In the genomic region with DNA sequence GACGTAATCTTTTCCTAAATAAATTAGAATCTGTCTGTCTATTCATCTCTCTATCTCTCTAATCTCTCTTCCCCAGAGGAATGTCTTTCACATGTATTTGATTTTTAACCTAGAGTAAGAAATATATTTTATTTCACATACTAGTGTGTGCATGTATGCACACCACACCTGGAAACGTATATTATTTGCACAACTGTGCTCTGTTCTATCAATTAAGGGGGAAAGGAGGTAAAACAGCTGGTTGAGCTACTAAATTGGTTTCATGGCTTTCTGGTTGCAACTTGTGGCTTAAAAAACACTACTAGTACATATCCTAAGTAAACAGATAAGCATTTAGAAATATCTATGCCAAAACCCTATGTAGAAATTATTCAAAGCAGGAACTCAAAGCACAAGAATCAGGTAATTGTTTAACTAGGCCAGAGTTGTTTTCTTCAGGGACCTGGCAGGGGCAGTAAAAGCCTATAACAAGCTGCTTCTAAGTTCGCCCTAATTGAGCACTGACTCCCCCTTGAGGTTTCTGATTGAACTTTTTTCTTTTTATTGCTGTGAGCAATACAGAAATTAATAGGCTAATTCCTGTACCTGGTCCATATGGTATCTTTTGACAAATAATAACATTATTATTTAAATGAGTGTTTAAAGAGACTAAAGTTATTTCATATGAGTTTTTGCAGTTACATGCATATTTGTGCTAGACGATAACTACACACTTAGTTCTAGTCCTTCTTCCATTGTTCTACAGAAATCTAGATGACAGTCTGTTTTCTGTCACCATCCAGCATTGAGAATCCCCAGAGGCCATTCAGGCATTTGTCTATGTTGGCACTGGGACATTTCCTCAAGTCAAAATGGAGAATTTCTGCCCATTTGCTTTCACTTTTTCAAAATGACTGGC, we compare ENCODE assay signal across 8 cellular contexts.
DNase-seq lines count a peak whose midpoint lies in the region; ATAC-seq, FAIRE-seq and TF ChIP-seq lines count a peak whose summit lies in the region.

No MANE protein-coding gene starts in this region.

- no peak overlapping the region for H3K4me3 Mint-ChIP-seq in astrocyte (ENCODE audit: unreplicated experiment)

- H4K20me1 ChIP-seq in astrocyte (ENCODE audit: insufficient read depth, low read length), result no peaks in the 10 kb centered on the region

- no peaks in the 10 kb centered on the region for H3K4me1 Mint-ChIP-seq in astrocyte (ENCODE audit: low read depth, unreplicated experiment)

- H3K27me3 ChIP-seq in astrocyte (ENCODE audit: insufficient read depth, low read length) (no peaks in the 10 kb centered on the region), kidney epithelial cell (ENCODE audit: control insufficient read depth, insufficient read depth, low read length) (no peaks in the 10 kb centered on the region)

- no peaks in the 10 kb centered on the region for H3K9me3 Mint-ChIP-seq in astrocyte (ENCODE audit: unreplicated experiment)

- H3K27ac Mint-ChIP-seq in astrocyte (ENCODE audit: unreplicated experiment), result no peak overlapping the region

- no peaks in the 10 kb centered on the region for H3K9me3 ChIP-seq in astrocyte (ENCODE audit: insufficient read depth, low read depth, low read length)

- H3K4me3 ChIP-seq in astrocyte (ENCODE audit: insufficient read depth, low read depth, low read length), result no peak overlapping the region
- H3K4me3 ChIP-seq in kidney epithelial cell (ENCODE audit: low read depth, low read length), result no peak overlapping the region

- no peaks in the 10 kb centered on the region for H3K79me2 ChIP-seq in astrocyte (ENCODE audit: insufficient read depth, low read length)

- TF ChIP-seq CTCF in astrocyte (IDR thresholded peaks at IDR 0.05; ENCODE audit: insufficient read depth, low read depth, low read length) (peak; percentile 46), kidney epithelial cell (IDR thresholded peaks at IDR 0.05; ENCODE audit: insufficient read depth, low read length, poor library complexity, severe bottlenecking) (peak; percentile 66)

- H3K4me1 ChIP-seq in astrocyte (ENCODE audit: insufficient read depth, low read length), result no peaks in the 10 kb centered on the region

- H3K36me3 Mint-ChIP-seq in astrocyte (ENCODE audit: low read depth, unreplicated experiment), result no peaks in the 10 kb centered on the region

- no peak for FAIRE-seq in astrocyte (lab: Jason Lieb, UNC)

- no peak overlapping the region for H3K9ac ChIP-seq in astrocyte (ENCODE audit: low read length)

- no peak overlapping the region for H3K4me2 ChIP-seq in astrocyte (ENCODE audit: low read length)

- H3K27ac ChIP-seq in astrocyte (ENCODE audit: low read depth, low read length), result no peak overlapping the region

- H3K27me3 Mint-ChIP-seq in astrocyte (ENCODE audit: low read depth, unreplicated experiment), result no peaks in the 10 kb centered on the region

- ATAC-seq in GM19395 (IDR thresholded peaks at IDR 0.05; ENCODE audit: unreplicated experiment), result peak; percentile 93
- peak; percentile 89 for ATAC-seq in HG03280 (IDR thresholded peaks at IDR 0.05; ENCODE audit: unreplicated experiment)

- DNase-seq in DMS 273 (lab: John Stamatoyannopoulos, UW; ENCODE audit: unreplicated experiment) (peak; percentile 82), NCI-H2227 treated with DMSO at 0.1 percent for 48 hours (lab: John Stamatoyannopoulos, UW) (peak; percentile 32), astrocyte (ENCODE audit: low read depth) (peak; percentile 19), kidney epithelial cell (ENCODE audit: low read depth) (peak; percentile 4), C1 segment of cervical spinal cord (lab: John Stamatoyannopoulos, UW) (no peak)
- no peak for DNase-seq in stimulated activated CD4-positive, alpha-beta T cell treated with anti-CD3 and anti-CD28 coated beads, Interleukin-2, amount 100 ng/mL, for 24 hours

- no peaks in the 10 kb centered on the region for H3K36me3 ChIP-seq in astrocyte (ENCODE audit: insufficient read depth, low read length)
- no peaks in the 10 kb centered on the region for H3K36me3 ChIP-seq in kidney epithelial cell (ENCODE audit: control insufficient read depth, insufficient read depth, low read length)

- H2AFZ ChIP-seq in astrocyte (ENCODE audit: low read depth, low read length), result no peak overlapping the region

Comparison
In these comparisons a context has a peak if more than half of its experiments do, and no peak if none do; other contexts are left out.
1. DNase-seq: peak in DMS 273 (single experiment), NCI-H2227 treated with DMSO at 0.1 percent for 48 hours (single experiment), astrocyte (single experiment) and kidney epithelial cell (single experiment); none in C1 segment of cervical spinal cord (0 of 14) and stimulated activated CD4-positive, alpha-beta T cell treated with anti-CD3 and anti-CD28 coated beads, Interleukin-2, amount 100 ng/mL, for 24 hours (0 of 2).